In the genomic region with DNA sequence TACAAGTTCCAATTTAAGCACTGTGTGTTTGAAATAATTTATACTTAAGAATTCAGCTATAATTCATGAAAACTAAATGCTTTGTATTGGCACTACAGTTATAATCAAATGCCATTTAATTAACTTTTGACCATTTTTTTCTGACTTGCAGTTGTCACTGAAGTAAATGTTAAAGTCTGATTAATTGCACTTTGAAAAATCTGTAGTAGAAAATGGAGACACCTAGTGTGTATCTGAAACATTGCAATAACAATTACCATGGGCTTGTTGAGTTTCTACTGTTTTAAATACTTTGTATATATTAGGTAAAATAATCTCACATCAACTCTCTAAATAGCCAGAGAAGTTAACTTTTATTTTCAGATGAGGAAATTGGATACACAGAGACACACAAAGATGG, we compare ENCODE assay signal across 9 cellular contexts.
DNase-seq lines count a peak whose midpoint lies in the region; ATAC-seq and TF ChIP-seq lines count a peak whose summit lies in the region.
"Had no signal": no experiment of that assay in that cellular context is flagged by ENCODE, and none has a peak within 500 bp of the region (broad histone marks: within the 10 kb centered on the region; RNA-seq: fewer than 3 reads in every experiment).

No MANE protein-coding gene starts in this region.

- TF ChIP-seq CTCF in GM23338 (conservative IDR thresholded peaks at IDR 0.05; ENCODE audit: low read depth in 2 of 2) = peak in 1 of 2 experiments; percentile 68; a peak in 3 of 4 replicates

- no peaks in the 10 kb centered on the region for H4K20me1 ChIP-seq in GM23338 (replicated peaks; ENCODE audit: insufficient read depth)

- H3K36me3 ChIP-seq in GM23338 (ENCODE audit: insufficient read depth) = no peaks in the 10 kb centered on the region

- H3K27ac Mint-ChIP-seq in GM23338 = no peak overlapping the region
- H3K27ac Mint-ChIP-seq: IgD-negative memory B cell had no signal

- no peak overlapping the region for H3K4me3 Mint-ChIP-seq in GM23338
- H3K4me3 Mint-ChIP-seq: IgD-negative memory B cell had no signal

- no peaks in the 10 kb centered on the region for H3K9me3 Mint-ChIP-seq in GM23338

- no peak for ATAC-seq in GM23338

- no peak overlapping the region for H3K4me2 ChIP-seq in GM23338

- H2AFZ ChIP-seq in GM23338 = no peak overlapping the region

- no peak overlapping the region for H3K4me3 ChIP-seq in GM23338

- H3K27me3 ChIP-seq in GM23338 (ENCODE audit: insufficient read depth) = no peaks in the 10 kb centered on the region

- H3K9me2 ChIP-seq in GM23338 (ENCODE audit: insufficient read depth) = no peaks in the 10 kb centered on the region

- H3K27ac ChIP-seq in GM23338 (ENCODE audit: low read depth) (no peak overlapping the region), substantia nigra (ENCODE audit: low read depth, low read length, poor library complexity, severe bottlenecking) (no peak overlapping the region)

- H3K4me1 Mint-ChIP-seq in GM23338 = peaks cover 2% of the 10 kb centered on the region; the same call in 2 of the 3 replicates

- no peaks in the 10 kb centered on the region for H3K36me3 Mint-ChIP-seq in GM23338 (ENCODE audit: low read depth)
- H3K36me3 Mint-ChIP-seq: IgD-negative memory B cell had no signal

- DNase-seq in COR-L47 (lab: John Stamatoyannopoulos, UW) (peak; percentile 3), GM23338 (ENCODE audit: low spot score) (peak; percentile 43), RPMI7951 (ENCODE audit: low read depth) (peak; percentile 14), glomerular endothelial cell (ENCODE audit: extremely low read depth, low read depth, low spot score) (peak; percentile 16), NCI-H1436 treated with DMSO at 0.1 percent for 48 hours (lab: John Stamatoyannopoulos, UW) (no peak), substantia nigra (lab: John Stamatoyannopoulos, UW) (no peak), cerebellum (ENCODE audit: low spot score) (no peak)
- no peak for DNase-seq in activated CD4-positive, alpha-beta T cell treated with anti-CD3 and anti-CD28 coated beads for 48 hours

- H3K4me1 ChIP-seq in GM23338 (ENCODE audit: insufficient read depth) = no peaks in the 10 kb centered on the region

- H3F3A ChIP-seq in GM23338 (replicated peaks; ENCODE audit: low read depth) = no peaks in the 10 kb centered on the region

- peaks cover 2% of the 10 kb centered on the region for H3K27me3 Mint-ChIP-seq in GM23338 (ENCODE audit: insufficient read depth, low read depth, poor library complexity)
- H3K27me3 Mint-ChIP-seq: IgD-negative memory B cell had no signal

- no peaks in the 10 kb centered on the region for H3K79me2 ChIP-seq in GM23338 (replicated peaks; ENCODE audit: insufficient read depth)

TF ChIP-seq in GM23338, 12 proteins besides CTCF, POLR2A, EP300 and RAD21:
- TF ChIP-seq NANOG (IDR thresholded peaks at IDR 0.05; ENCODE audit: borderline replicate concordance) (no peak), EZH2 (IDR thresholded peaks at IDR 0.05; ENCODE audit: low read depth, unreplicated experiment) (no peak), STAT1 (IDR thresholded peaks at IDR 0.05; ENCODE audit: unreplicated experiment) (no peak), POLR2AphosphoS5 (IDR thresholded peaks at IDR 0.05; ENCODE audit: low read depth) (no peak)
- TF ChIP-seq, protein P1, sequence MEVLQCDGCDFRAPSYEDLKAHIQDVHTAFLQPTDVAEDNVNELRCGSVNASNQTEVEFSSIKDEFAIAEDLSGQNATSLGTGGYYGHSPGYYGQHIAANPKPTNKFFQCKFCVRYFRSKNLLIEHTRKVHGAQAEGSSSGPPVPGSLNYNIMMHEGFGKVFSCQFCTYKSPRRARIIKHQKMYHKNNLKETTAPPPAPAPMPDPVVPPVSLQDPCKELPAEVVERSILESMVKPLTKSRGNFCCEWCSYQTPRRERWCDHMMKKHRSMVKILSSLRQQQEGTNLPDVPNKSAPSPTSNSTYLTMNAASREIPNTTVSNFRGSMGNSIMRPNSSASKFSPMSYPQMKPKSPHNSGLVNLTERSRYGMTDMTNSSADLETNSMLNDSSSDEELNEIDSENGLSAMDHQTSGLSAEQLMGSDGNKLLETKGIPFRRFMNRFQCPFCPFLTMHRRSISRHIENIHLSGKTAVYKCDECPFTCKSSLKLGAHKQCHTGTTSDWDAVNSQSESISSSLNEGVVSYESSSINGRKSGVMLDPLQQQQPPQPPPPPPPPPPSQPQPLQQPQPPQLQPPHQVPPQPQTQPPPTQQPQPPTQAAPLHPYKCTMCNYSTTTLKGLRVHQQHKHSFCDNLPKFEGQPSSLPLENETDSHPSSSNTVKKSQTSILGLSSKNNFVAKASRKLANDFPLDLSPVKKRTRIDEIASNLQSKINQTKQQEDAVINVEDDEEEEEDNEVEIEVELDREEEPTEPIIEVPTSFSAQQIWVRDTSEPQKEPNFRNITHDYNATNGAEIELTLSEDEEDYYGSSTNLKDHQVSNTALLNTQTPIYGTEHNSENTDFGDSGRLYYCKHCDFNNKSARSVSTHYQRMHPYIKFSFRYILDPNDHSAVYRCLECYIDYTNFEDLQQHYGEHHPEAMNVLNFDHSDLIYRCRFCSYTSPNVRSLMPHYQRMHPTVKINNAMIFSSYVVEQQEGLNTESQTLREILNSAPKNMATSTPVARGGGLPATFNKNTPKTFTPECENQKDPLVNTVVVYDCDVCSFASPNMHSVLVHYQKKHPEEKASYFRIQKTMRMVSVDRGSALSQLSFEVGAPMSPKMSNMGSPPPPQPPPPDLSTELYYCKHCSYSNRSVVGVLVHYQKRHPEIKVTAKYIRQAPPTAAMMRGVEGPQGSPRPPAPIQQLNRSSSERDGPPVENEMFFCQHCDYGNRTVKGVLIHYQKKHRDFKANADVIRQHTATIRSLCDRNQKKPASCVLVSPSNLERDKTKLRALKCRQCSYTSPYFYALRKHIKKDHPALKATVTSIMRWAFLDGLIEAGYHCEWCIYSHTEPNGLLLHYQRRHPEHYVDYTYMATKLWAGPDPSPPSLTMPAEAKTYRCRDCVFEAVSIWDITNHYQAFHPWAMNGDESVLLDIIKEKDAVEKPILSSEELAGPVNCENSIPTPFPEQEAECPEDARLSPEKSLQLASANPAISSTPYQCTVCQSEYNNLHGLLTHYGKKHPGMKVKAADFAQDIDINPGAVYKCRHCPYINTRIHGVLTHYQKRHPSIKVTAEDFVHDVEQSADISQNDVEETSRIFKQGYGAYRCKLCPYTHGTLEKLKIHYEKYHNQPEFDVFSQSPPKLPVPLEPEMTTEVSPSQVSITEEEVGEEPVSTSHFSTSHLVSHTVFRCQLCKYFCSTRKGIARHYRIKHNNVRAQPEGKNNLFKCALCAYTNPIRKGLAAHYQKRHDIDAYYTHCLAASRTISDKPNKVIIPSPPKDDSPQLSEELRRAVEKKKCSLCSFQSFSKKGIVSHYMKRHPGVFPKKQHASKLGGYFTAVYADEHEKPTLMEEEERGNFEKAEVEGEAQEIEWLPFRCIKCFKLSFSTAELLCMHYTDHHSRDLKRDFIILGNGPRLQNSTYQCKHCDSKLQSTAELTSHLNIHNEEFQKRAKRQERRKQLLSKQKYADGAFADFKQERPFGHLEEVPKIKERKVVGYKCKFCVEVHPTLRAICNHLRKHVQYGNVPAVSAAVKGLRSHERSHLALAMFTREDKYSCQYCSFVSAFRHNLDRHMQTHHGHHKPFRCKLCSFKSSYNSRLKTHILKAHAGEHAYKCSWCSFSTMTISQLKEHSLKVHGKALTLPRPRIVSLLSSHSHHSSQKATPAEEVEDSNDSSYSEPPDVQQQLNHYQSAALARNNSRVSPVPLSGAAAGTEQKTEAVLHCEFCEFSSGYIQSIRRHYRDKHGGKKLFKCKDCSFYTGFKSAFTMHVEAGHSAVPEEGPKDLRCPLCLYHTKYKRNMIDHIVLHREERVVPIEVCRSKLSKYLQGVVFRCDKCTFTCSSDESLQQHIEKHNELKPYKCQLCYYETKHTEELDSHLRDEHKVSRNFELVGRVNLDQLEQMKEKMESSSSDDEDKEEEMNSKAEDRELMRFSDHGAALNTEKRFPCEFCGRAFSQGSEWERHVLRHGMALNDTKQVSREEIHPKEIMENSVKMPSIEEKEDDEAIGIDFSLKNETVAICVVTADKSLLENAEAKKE (CRISPR knock-in tag; IDR thresholded peaks at IDR 0.05) = no peak
- TF ChIP-seq, protein P2, sequence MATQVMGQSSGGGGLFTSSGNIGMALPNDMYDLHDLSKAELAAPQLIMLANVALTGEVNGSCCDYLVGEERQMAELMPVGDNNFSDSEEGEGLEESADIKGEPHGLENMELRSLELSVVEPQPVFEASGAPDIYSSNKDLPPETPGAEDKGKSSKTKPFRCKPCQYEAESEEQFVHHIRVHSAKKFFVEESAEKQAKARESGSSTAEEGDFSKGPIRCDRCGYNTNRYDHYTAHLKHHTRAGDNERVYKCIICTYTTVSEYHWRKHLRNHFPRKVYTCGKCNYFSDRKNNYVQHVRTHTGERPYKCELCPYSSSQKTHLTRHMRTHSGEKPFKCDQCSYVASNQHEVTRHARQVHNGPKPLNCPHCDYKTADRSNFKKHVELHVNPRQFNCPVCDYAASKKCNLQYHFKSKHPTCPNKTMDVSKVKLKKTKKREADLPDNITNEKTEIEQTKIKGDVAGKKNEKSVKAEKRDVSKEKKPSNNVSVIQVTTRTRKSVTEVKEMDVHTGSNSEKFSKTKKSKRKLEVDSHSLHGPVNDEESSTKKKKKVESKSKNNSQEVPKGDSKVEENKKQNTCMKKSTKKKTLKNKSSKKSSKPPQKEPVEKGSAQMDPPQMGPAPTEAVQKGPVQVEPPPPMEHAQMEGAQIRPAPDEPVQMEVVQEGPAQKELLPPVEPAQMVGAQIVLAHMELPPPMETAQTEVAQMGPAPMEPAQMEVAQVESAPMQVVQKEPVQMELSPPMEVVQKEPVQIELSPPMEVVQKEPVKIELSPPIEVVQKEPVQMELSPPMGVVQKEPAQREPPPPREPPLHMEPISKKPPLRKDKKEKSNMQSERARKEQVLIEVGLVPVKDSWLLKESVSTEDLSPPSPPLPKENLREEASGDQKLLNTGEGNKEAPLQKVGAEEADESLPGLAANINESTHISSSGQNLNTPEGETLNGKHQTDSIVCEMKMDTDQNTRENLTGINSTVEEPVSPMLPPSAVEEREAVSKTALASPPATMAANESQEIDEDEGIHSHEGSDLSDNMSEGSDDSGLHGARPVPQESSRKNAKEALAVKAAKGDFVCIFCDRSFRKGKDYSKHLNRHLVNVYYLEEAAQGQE (IDR thresholded peaks at IDR 0.05; ENCODE audit: unreplicated experiment) = no peak
- TF ChIP-seq, protein P3, sequence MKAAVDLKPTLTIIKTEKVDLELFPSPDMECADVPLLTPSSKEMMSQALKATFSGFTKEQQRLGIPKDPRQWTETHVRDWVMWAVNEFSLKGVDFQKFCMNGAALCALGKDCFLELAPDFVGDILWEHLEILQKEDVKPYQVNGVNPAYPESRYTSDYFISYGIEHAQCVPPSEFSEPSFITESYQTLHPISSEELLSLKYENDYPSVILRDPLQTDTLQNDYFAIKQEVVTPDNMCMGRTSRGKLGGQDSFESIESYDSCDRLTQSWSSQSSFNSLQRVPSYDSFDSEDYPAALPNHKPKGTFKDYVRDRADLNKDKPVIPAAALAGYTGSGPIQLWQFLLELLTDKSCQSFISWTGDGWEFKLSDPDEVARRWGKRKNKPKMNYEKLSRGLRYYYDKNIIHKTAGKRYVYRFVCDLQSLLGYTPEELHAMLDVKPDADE (IDR thresholded peaks at IDR 0.05) = no peak

Comparison
In these comparisons a context has a peak if more than half of its experiments do, and no peak if none do; other contexts are left out.
1. DNase-seq: peak in COR-L47 (single experiment), GM23338 (single experiment), RPMI7951 (single experiment) and glomerular endothelial cell (single experiment); none in NCI-H1436 treated with DMSO at 0.1 percent for 48 hours (single experiment), substantia nigra (0 of 49), cerebellum (single experiment) and activated CD4-positive, alpha-beta T cell treated with anti-CD3 and anti-CD28 coated beads for 48 hours (single experiment).